ENCODE assay signal across 19 cellular contexts in the genomic region with DNA sequence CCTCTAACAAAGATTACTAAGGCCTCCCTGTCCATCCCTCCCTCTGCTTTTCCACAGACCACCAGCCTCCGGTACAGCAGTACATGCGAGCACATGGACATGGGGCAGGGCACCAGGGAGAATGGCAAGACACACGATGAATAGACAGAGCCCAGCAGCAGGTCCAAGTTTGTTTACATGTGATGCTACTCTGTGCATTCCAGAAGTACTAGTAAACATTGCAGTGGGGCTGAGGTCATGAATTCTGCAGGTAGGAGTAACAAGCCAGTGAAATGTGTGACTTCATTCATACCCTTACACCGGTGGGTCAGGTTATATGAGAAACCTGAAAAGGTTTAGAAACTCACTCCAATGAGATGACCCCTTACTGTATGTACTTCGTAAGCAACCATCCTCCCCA.
DNase-seq lines count a peak whose midpoint lies in the region; ATAC-seq, FAIRE-seq and TF ChIP-seq lines count a peak whose summit lies in the region.
"Had no signal": no experiment of that assay in that cellular context is flagged by ENCODE, and none has a peak within 500 bp of the region (broad histone marks: within the 10 kb centered on the region; RNA-seq: fewer than 3 reads in every experiment).

No MANE protein-coding gene starts in this region.

- H3K4ac ChIP-seq in H1 (replicated peaks; ENCODE audit: insufficient read length, low read depth, low read length): no peak overlapping the region
- no peak overlapping the region for H3K4ac ChIP-seq in mesendoderm (ENCODE audit: low read depth, low read length)

- H3K79me1 ChIP-seq in H1 (ENCODE audit: low read depth, low read length) (no peaks in the 10 kb centered on the region), mesendoderm (ENCODE audit: low read length) (no peaks in the 10 kb centered on the region)

- H2AK5ac ChIP-seq in H1 (ENCODE audit: low read depth, low read length) (no peak overlapping the region), mesendoderm (ENCODE audit: low read length) (no peak overlapping the region)

- ATAC-seq in GM18517 (IDR thresholded peaks at IDR 0.05; ENCODE audit: unreplicated experiment): no peak
- ATAC-seq: HCT116, Right ventricle myocardium inferior had no signal

- no peak overlapping the region for H2AFZ ChIP-seq in H1 (ENCODE audit: low read length)
- H2AFZ ChIP-seq: PC-9 had no signal

- no peak overlapping the region for H4K91ac ChIP-seq in H1 (replicated peaks; ENCODE audit: insufficient read length, low read length)

- POLR2A ChIA-PET in H1 (lab: Charles Lee; ENCODE audit: partially characterized antibody): no interaction called here

- H3K23me2 ChIP-seq in H1 (ENCODE audit: low read depth, low read length): no peaks in the 10 kb centered on the region; the same call in 1 of the 2 replicates

- H3K18ac ChIP-seq in H1 (ENCODE audit: extremely low read depth, low read length) (no peak overlapping the region), mesendoderm (ENCODE audit: low read length) (no peak overlapping the region)

- no peak overlapping the region for H3K4me2 ChIP-seq in H1 (ENCODE audit: insufficient read depth in 1 of 2, low read depth in 2 of 2, low read length in 2 of 2)
- H3K4me2 ChIP-seq in mesendoderm (ENCODE audit: low read length): no peak overlapping the region
- H3K4me2 ChIP-seq: PC-9, SK-N-SH had no signal

- H4K8ac ChIP-seq in H1 (ENCODE audit: extremely low read depth, insufficient read depth, low read length) (no peak overlapping the region; the same call in 1 of the 2 replicates), mesendoderm (ENCODE audit: low read depth, low read length) (no peak overlapping the region)

- CTCF ChIA-PET in H1 (lab: Charles Lee; ENCODE audit: partially characterized antibody): no interaction called here

- H3K9ac ChIP-seq in H1 (replicated peaks in 1 of 4; ENCODE audit: extremely low read depth in 1 of 4, low read depth in 3 of 4, low read length in 3 of 4) (no peak overlapping the region), mesendoderm (ENCODE audit: low read length) (no peak overlapping the region)
- H3K9ac ChIP-seq: SK-N-SH had no signal

- no peak overlapping the region for H2BK20ac ChIP-seq in H1 (ENCODE audit: low read length)

- H3K4me3 ChIP-seq in H1 (ENCODE audit: extremely low read depth in 1 of 4, insufficient read depth in 2 of 4, low read depth in 3 of 4, low read length in 4 of 4) (no peak overlapping the region), mesendoderm (ENCODE audit: low read length) (no peak overlapping the region), HAP-1 (no peak overlapping the region)
- H3K4me3 ChIP-seq: MG63, PC-9 had no signal

- no peaks in the 10 kb centered on the region for H3K4me1 ChIP-seq in H1 (replicated peaks in 1 of 4; ENCODE audit: control insufficient read depth in 3 of 4, insufficient read depth in 4 of 4, low read length in 3 of 4)
- no peaks in the 10 kb centered on the region for H3K4me1 ChIP-seq in mesendoderm (ENCODE audit: control insufficient read depth, low read depth, low read length)
- H3K4me1 ChIP-seq in HAP-1: no peaks in the 10 kb centered on the region

- peak; percentile 40 for DNase-seq in ELF-1 (ENCODE audit: low read depth, low spot score)
- peak; percentile 22 for DNase-seq in HuH-7.5 (ENCODE audit: low spot score)
- DNase-seq in H1 (ENCODE audit: low read depth in 1 of 2, low spot score in 2 of 2): peak; percentile 19 to 22
- DNase-seq in mesendoderm: peak; percentile 95
- no peak for DNase-seq in HAP-1 (ENCODE audit: low spot score in 2 of 2)
- DNase-seq in iPS-NIHi7 (ENCODE audit: extremely low spot score): no peak
- no peak for DNase-seq in D721Med (ENCODE audit: insufficient read length, low spot score)
- DNase-seq: ACHN; CD8-positive, alpha-beta memory T cell; KBM-7; MG63; NCI-H1092 treated with DMSO at 0.1 percent for 48 hours; NCI-H1694; NCI-H345; PC-9; SK-N-SH had no signal

- H3K79me2 ChIP-seq in H1 (ENCODE audit: control insufficient read depth in 1 of 2, insufficient read depth in 2 of 2, low read length in 2 of 2): no peaks in the 10 kb centered on the region
- H3K79me2 ChIP-seq in mesendoderm (ENCODE audit: control insufficient read depth, insufficient read depth, low read length): no peaks in the 10 kb centered on the region

- H2BK5ac ChIP-seq in H1 (ENCODE audit: low read depth, low read length) (no peak overlapping the region), mesendoderm (ENCODE audit: low read length) (no peak overlapping the region)

- H3K23ac ChIP-seq in H1 (ENCODE audit: insufficient read length) (no peak overlapping the region), mesendoderm (ENCODE audit: low read length) (no peak overlapping the region)

- H3K56ac ChIP-seq in H1 (replicated peaks; ENCODE audit: insufficient read length, low read depth, low read length) (no peak overlapping the region), mesendoderm (ENCODE audit: low read length) (no peak overlapping the region)

- no peak for TF ChIP-seq POLR2A in H1 (IDR thresholded peaks at IDR 0.05; ENCODE audit: control extremely low read depth in 1 of 2, low read depth in 2 of 2, low read length in 2 of 2)

- TF ChIP-seq CTCF in H1 (IDR thresholded peaks at IDR 0.05; ENCODE audit: control extremely low read depth in 1 of 3, insufficient read depth in 1 of 3, low read depth in 1 of 3, low read length in 3 of 3) (no peak), D721Med (IDR thresholded peaks at IDR 0.05; ENCODE audit: insufficient read depth, missing control alignments) (no peak)

- TF ChIP-seq EP300 in H1 (IDR thresholded peaks at IDR 0.05; ENCODE audit: borderline replicate concordance in 1 of 2, low read depth in 2 of 2, low read length in 2 of 2): no peak

- 86% methylated on average over 5 of the region's 5 CpGs; no CpG with 5 or more reads in 1 of the 2 experiments for WGBS in H1 (ENCODE audit: extremely low coverage in 1 of 2, insufficient coverage in 1 of 2, insufficient read length in 1 of 2, insufficient replicate concordance in 2 of 2, low coverage in 1 of 2, low lambda C conversion rate in 2 of 2, missing lambda C conversion rate in 1 of 2), 2 experiments
- WGBS in mesendoderm (ENCODE audit: extremely low coverage, insufficient coverage, low lambda C conversion rate): no CpG with 5 or more reads among the region's 5 CpGs

- H3K36me3 ChIP-seq in H1 (ENCODE audit: control insufficient read depth in 2 of 4, insufficient read depth in 4 of 4, low read length in 3 of 4): no peaks in the 10 kb centered on the region
- no peaks in the 10 kb centered on the region for H3K36me3 ChIP-seq in mesendoderm (ENCODE audit: control insufficient read depth, insufficient read depth, low read length)
- H3K36me3 ChIP-seq in HAP-1 (replicated peaks): no peaks in the 10 kb centered on the region
- H3K36me3 ChIP-seq: MG63 had no signal

- H3K27me3 ChIP-seq in H1 (replicated peaks in 1 of 4; ENCODE audit: control insufficient read depth in 3 of 4, extremely low read depth in 1 of 4, insufficient read depth in 3 of 4, low read length in 3 of 4) (no peaks in the 10 kb centered on the region), mesendoderm (ENCODE audit: insufficient read depth, low read length, poor library complexity) (no peaks in the 10 kb centered on the region), HAP-1 (ENCODE audit: low read depth) (0 out of 2 replicates have a peak, but pooled peaks cover 4% of the 10 kb centered on the region)
- H3K27me3 ChIP-seq: MG63 had no signal

- no peaks in the 10 kb centered on the region for H4K20me1 ChIP-seq in H1 (replicated peaks in 1 of 2; ENCODE audit: control insufficient read depth in 1 of 2, insufficient read depth in 2 of 2, low read length in 2 of 2)

- no peak overlapping the region for H3K27ac ChIP-seq in H1 (ENCODE audit: low read depth, low read length)
- no peak overlapping the region for H3K27ac ChIP-seq in mesendoderm (ENCODE audit: low read depth, low read length)
- H3K27ac ChIP-seq: PC-9 had no signal

- no peak overlapping the region for H2BK12ac ChIP-seq in H1 (ENCODE audit: low read depth, low read length)

- no peak for TF ChIP-seq RAD21 in H1 (IDR thresholded peaks at IDR 0.05 in 1 of 2, conservative IDR thresholded peaks at IDR 0.05 in 1 of 2; ENCODE audit: low read depth in 2 of 2, low read length in 2 of 2)

- no peak overlapping the region for H4K5ac ChIP-seq in H1 (ENCODE audit: insufficient read length, low read depth, low read length)
- no peak overlapping the region for H4K5ac ChIP-seq in mesendoderm (ENCODE audit: low read length)

- H3K9me3 ChIP-seq in H1 (ENCODE audit: insufficient read depth in 2 of 2, low read depth in 1 of 2, low read length in 1 of 2): no peaks in the 10 kb centered on the region
- H3K9me3 ChIP-seq in HAP-1: no peaks in the 10 kb centered on the region
- H3K9me3 ChIP-seq: MG63, SK-N-SH had no signal

- in situ Hi-C loops in HAP-1 (cut with MboI; ENCODE audit: low sequenced_read_pairs): no loop called here

- H2BK15ac ChIP-seq in H1 (ENCODE audit: low read length) (no peak overlapping the region), mesendoderm (replicated peaks; ENCODE audit: low read depth) (no peak overlapping the region)

- H2BK120ac ChIP-seq in H1 (replicated peaks; ENCODE audit: low read depth, low read length) (no peak overlapping the region), mesendoderm (ENCODE audit: low read depth, low read length) (no peak overlapping the region)

- no peak for FAIRE-seq in H1 (lab: Jason Lieb, UNC)
- FAIRE-seq in D721Med (lab: Jason Lieb, UNC): no peak

- H3K14ac ChIP-seq in H1 (ENCODE audit: insufficient read length): no peak overlapping the region

TF ChIP-seq in H1, 55 proteins besides CTCF, POLR2A, EP300 and RAD21:
- TF ChIP-seq GTF2F1 (IDR thresholded peaks at IDR 0.05; ENCODE audit: borderline replicate concordance, low read depth, low read length): no peak
- no peak for TF ChIP-seq CREB1 (IDR thresholded peaks at IDR 0.05)
- no peak for TF ChIP-seq TEAD4 (IDR thresholded peaks at IDR 0.05; ENCODE audit: low read depth, low read length)

Comparison
In these comparisons a context has a peak if more than half of its experiments do, and no peak if none do; other contexts are left out.
1. DNase-seq: peak in ELF-1 (single experiment), HuH-7.5 (single experiment), H1 (2 of 2) and mesendoderm (single experiment); none in HAP-1 (0 of 2), iPS-NIHi7 (single experiment) and D721Med (single experiment).